20 cellular contexts compared by ENCODE assay signal in genomic region chr9:21350787-21351186, GRCh38. TPM values are rescaled to one million over a fixed set of nuclear protein-coding genes. Genes with fewer than 3 reads are reported as not detected.
A peak's percentile ranks its signal among the peaks of the same experiment; 100 is the strongest.
DNase-seq lines count a peak whose midpoint lies in the region; ATAC-seq, FAIRE-seq and TF ChIP-seq lines count a peak whose summit lies in the region.
"Had no signal": no experiment of that assay in that cellular context is flagged by ENCODE, and none has a peak within 500 bp of the region (broad histone marks: within the 10 kb centered on the region; RNA-seq: fewer than 3 reads in every experiment).

Gene IFNA6 (minus strand): TSS chr9:21350887. CDS start chr9:21350887, 0 bp downstream.

- H3K27ac Mint-ChIP-seq in nephron progenitor cell = no peak within 1 kb of the TSS
- H3K27ac Mint-ChIP-seq: CD14-positive monocyte; CD4-positive, alpha-beta memory T cell; CD4-positive, CD25-positive, alpha-beta regulatory T cell; CD8-positive, alpha-beta memory T cell had no signal

- H3K27me3 Mint-ChIP-seq in nephron progenitor cell (ENCODE audit: low read depth, poor library complexity) = peaks cover 6% of the 10 kb centered on the region

- H3K4me1 Mint-ChIP-seq in nephron progenitor cell = no peaks in the 10 kb centered on the region
- H3K4me1 Mint-ChIP-seq: CD14-positive monocyte; CD4-positive, alpha-beta memory T cell; CD4-positive, CD25-positive, alpha-beta regulatory T cell; CD8-positive, alpha-beta memory T cell had no signal

- peaks cover 28% of the 10 kb centered on the region for H3K9me3 Mint-ChIP-seq in nephron progenitor cell

- H3K36me3 Mint-ChIP-seq in nephron progenitor cell (ENCODE audit: low read depth) = peaks cover 6% of the 10 kb centered on the region
- H3K36me3 Mint-ChIP-seq: CD14-positive monocyte; CD4-positive, CD25-positive, alpha-beta regulatory T cell had no signal

- peak; percentile 79 for ATAC-seq in HG03025 (IDR thresholded peaks at IDR 0.05; ENCODE audit: low FRiP score, unreplicated experiment)

- peak; percentile 8 for FAIRE-seq in GM19239 (lab: Jason Lieb, UNC)
- no peak for FAIRE-seq in GM12892 (lab: Jason Lieb, UNC)
- FAIRE-seq: GM12891, GM18507 had no signal

- TF ChIP-seq POLR2A in GM12892 (IDR thresholded peaks at IDR 0.05; ENCODE audit: low read depth, low read length) = no peak

- no peak within 1 kb of the TSS for H3K4me3 Mint-ChIP-seq in nephron progenitor cell
- H3K4me3 Mint-ChIP-seq: CD14-positive monocyte; CD4-positive, alpha-beta memory T cell; CD4-positive, CD25-positive, alpha-beta regulatory T cell; CD8-positive, alpha-beta memory T cell had no signal

- no peak for DNase-seq in GM19239 (ENCODE audit: insufficient read length, low spot score)
- no peak for DNase-seq in DMS114 treated with DMSO at 0.1 percent for 48 hours (lab: John Stamatoyannopoulos, UW; ENCODE audit: unreplicated experiment)
- DNase-seq in nephron progenitor cell = no peak
- no peak for DNase-seq in GM12892 (ENCODE audit: insufficient read length)
- DNase-seq: 8988T; ACHN; BE2C; C1 segment of cervical spinal cord; CD4-positive, alpha-beta memory T cell; CD4-positive, CD25-positive, alpha-beta regulatory T cell; CD8-positive, alpha-beta memory T cell; COR-L47; DMS 273 treated with DMSO at 0.1 percent for 48 hours; DMS79 treated with DMSO at 0.1 percent for 48 hours; GF-D8 had no signal

- TF ChIP-seq CTCF in nephron progenitor cell (IDR thresholded peaks at IDR 0.05) = no peak

RNA-seq across cellular contexts. Expression of gene IFNA6, which starts in this region (rescaled TPM):
- not detected for polyA plus RNA-seq in GM12892 (2012; ENCODE audit: missing spikeins)
- polyA plus RNA-seq: AG04450; CD14-positive monocyte; CD4-positive, alpha-beta memory T cell; CD4-positive, CD25-positive, alpha-beta regulatory T cell; CD8-positive, alpha-beta memory T cell had no signal
